Comparison of ENCODE assay signal across 25 cellular contexts in the genomic region with DNA sequence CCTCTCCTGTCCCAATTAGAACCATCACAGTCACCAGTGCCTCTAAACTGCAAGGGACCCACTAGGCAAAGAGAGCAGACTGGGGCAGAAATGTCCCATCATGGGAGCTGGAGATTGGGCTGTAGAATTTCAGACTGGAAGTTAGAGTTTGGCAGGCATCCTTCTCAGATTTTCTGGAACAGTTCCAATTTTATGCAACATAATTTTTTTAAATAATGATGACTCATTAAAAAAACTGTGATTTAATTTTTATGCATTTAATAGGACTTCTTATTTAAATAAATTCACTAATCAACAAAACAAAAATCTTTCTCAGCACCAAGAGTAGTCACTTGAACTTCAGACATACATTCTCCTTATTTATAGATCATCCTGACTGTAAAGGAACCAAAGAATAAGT.
"Had no signal": no experiment of that assay in that cellular context is flagged by ENCODE, and none has a peak within 500 bp of the region (broad histone marks: within the 10 kb centered on the region; RNA-seq: fewer than 3 reads in every experiment).

No MANE protein-coding gene starts in this region.

- H3K27me3 ChIP-seq: cardiac muscle cell, esophagus squamous epithelium, left lung had no signal

- H3K27ac ChIP-seq: cardiac muscle cell, coronary artery, epithelial cell of prostate, esophagus squamous epithelium, left lung, lower lobe of right lung, thoracic aorta had no signal

- H3K4me1 ChIP-seq: esophagus squamous epithelium, left lung, lower lobe of right lung had no signal

- H3K4me3 ChIP-seq: cardiac muscle cell, coronary artery, esophagus squamous epithelium, left lung, lower lobe of right lung, thoracic aorta had no signal

- FAIRE-seq: frontal cortex, islet of Langerhans, urothelium cell line had no signal

- H3K36me3 ChIP-seq: cardiac muscle cell, esophagus squamous epithelium, left lung, lower lobe of right lung, thoracic aorta had no signal

- DNase-seq: activated CD4-positive, alpha-beta T cell treated with anti-CD3 and anti-CD28 coated beads for 1 hour; activated CD4-positive, alpha-beta T cell treated with anti-CD3 and anti-CD28 coated beads, Interleukin-2, amount 50 U/mL, for 1 hour; activated CD8-positive, alpha-beta T cell treated with anti-CD3 and anti-CD28 coated beads for 36 hours; activated gamma-delta T cell treated with Interleukin-2 at 50 U/mL for 16 hours; activated naive CD4-positive, alpha-beta T cell treated with anti-CD3 and anti-CD28 coated beads, Interleukin-2, amount 50 U/mL, for 16 hours; activated T-cell treated with anti-CD3 and anti-CD28 coated beads, Interleukin-2, amount 50 U/mL, for 4 hours; cerebellar nuclear complex; esophagus squamous epithelium; left lung; lower lobe of right lung; mesenchymal stem cell; posterior cingulate gyrus; right cardiac atrium; stimulated activated CD4-positive, alpha-beta T cell treated with anti-CD3 and anti-CD28 coated beads, Interleukin-2, amount 100 ng/mL, for 48 hours; T-helper 2 cell; trophoblast cell had no signal

- H3K9me3 ChIP-seq: left lung, thoracic aorta had no signal

- ATAC-seq: activated CD8-positive, alpha-beta T cell treated with anti-CD3 and anti-CD28 coated beads for 36 hours; activated T-cell treated with anti-CD3 and anti-CD28 coated beads, Interleukin-2, amount 50 U/mL, for 4 hours; activated T-helper 17 cell treated with anti-CD3 and anti-CD28 coated beads, Interleukin-2, amount 50 U/mL, for 72 hours; left lung; lower lobe of right lung; right cardiac atrium; WTC11 had no signal
